13 cellular contexts compared by ENCODE assay signal in genomic region chr13:34867590-34867989, GRCh38.
DNase-seq lines count a peak whose midpoint lies in the region; ATAC-seq and TF ChIP-seq lines count a peak whose summit lies in the region.
"Had no signal": no experiment of that assay in that cellular context is flagged by ENCODE, and none has a peak within 500 bp of the region (broad histone marks: within the 10 kb centered on the region; RNA-seq: fewer than 3 reads in every experiment).

No MANE protein-coding gene starts in this region.

- H3K4me1 ChIP-seq in PC-3 (ENCODE audit: insufficient read depth, low read length) (peaks cover 29% of the 10 kb centered on the region), skeletal muscle satellite cell (ENCODE audit: control insufficient read depth, insufficient read depth, low read length) (peaks cover 17% of the 10 kb centered on the region)
- H3K4me1 ChIP-seq: tibial nerve had no signal

- H3F3A ChIP-seq in PC-3 (ENCODE audit: low read length, unreplicated experiment), result no peaks in the 10 kb centered on the region

- no peaks in the 10 kb centered on the region for H3K9me3 Mint-ChIP-seq in T-helper 2 cell treated with Interferon-gamma antibody and Interleukin-4, amounts not matched to agents 5 μg/mL and 100 μg/mL, for 36 hours
- no peaks in the 10 kb centered on the region for H3K9me3 Mint-ChIP-seq in stimulated activated effector memory CD8-positive, alpha-beta T cell treated with anti-CD3 and anti-CD28 coated beads, Interleukin-12 subunit alpha, Interleukin-12 subunit beta, amount 100 ng/mL, for 72 hours

- no peak overlapping the region for H3K9ac ChIP-seq in PC-3 (ENCODE audit: low read length)
- no peak overlapping the region for H3K9ac ChIP-seq in skeletal muscle satellite cell (ENCODE audit: low read depth, low read length)

- H3K27me3 Mint-ChIP-seq in T-helper 2 cell treated with Interferon-gamma antibody and Interleukin-4, amounts not matched to agents 5 μg/mL and 100 μg/mL, for 36 hours (ENCODE audit: low read depth), result no peaks in the 10 kb centered on the region

- peak overlapping the region; percentile 12; the same call in 1 of the 2 replicates for H3K4me2 ChIP-seq in PC-3 (ENCODE audit: low read length)
- peak overlapping the region; percentile 13 for H3K4me2 ChIP-seq in skeletal muscle satellite cell (ENCODE audit: low read length)

- H3K79me2 ChIP-seq in PC-3 (ENCODE audit: low read length), result no peaks in the 10 kb centered on the region

- H3K4me3 ChIP-seq in PC-3 (ENCODE audit: low read length) (no peak overlapping the region), fibroblast of mammary gland (ENCODE audit: control insufficient read depth, low read depth, low read length) (no peak overlapping the region), skeletal muscle satellite cell (ENCODE audit: low read length) (no peak overlapping the region), coronary artery (no peak overlapping the region)
- H3K4me3 ChIP-seq: tibial nerve had no signal

- 0 out of 2 replicates have a peak, but pooled peaks have one; percentile 10 for ATAC-seq in PC-3
- no peak for ATAC-seq in stimulated activated effector memory CD8-positive, alpha-beta T cell treated with anti-CD3 and anti-CD28 coated beads, Interleukin-12 subunit alpha, Interleukin-12 subunit beta, amount 100 ng/mL, for 72 hours

- H2AFZ ChIP-seq in PC-3 (ENCODE audit: low read length), result peak overlapping the region; percentile 41

- no peaks in the 10 kb centered on the region; the same call in 1 of the 2 replicates for H3K9me2 ChIP-seq in PC-3 (replicated peaks; ENCODE audit: low read length)

- H3K27ac Mint-ChIP-seq in T-helper 2 cell treated with Interferon-gamma antibody and Interleukin-4, amounts not matched to agents 5 μg/mL and 100 μg/mL, for 36 hours, result no peak overlapping the region
- H3K27ac Mint-ChIP-seq in stimulated activated effector memory CD8-positive, alpha-beta T cell treated with anti-CD3 and anti-CD28 coated beads, Interleukin-12 subunit alpha, Interleukin-12 subunit beta, amount 100 ng/mL, for 72 hours, result no peak overlapping the region

- no peaks in the 10 kb centered on the region for H3K36me3 ChIP-seq in PC-3 (ENCODE audit: low read depth, low read length)
- H3K36me3 ChIP-seq in skeletal muscle satellite cell (ENCODE audit: insufficient read depth, low read length), result no peaks in the 10 kb centered on the region
- H3K36me3 ChIP-seq: tibial nerve had no signal

- BruUV-seq in PC-3 (replicated peaks; lab: Mats Ljungman, UMichigan), result no TSS peak

- POLR2A ChIA-PET in PC-3 (lab: Charles Lee; ENCODE audit: unreplicated experiment), result no interaction called here

- H3K36me3 Mint-ChIP-seq in T-helper 2 cell treated with Interferon-gamma antibody and Interleukin-4, amounts not matched to agents 5 μg/mL and 100 μg/mL, for 36 hours (ENCODE audit: low read depth), result no peaks in the 10 kb centered on the region
- H3K36me3 Mint-ChIP-seq in stimulated activated effector memory CD8-positive, alpha-beta T cell treated with anti-CD3 and anti-CD28 coated beads, Interleukin-12 subunit alpha, Interleukin-12 subunit beta, amount 100 ng/mL, for 72 hours, result no peaks in the 10 kb centered on the region

- no peak for TF ChIP-seq CTCF in PC-3 (conservative IDR thresholded peaks at IDR 0.05; ENCODE audit: low read depth, low read length)
- TF ChIP-seq CTCF in fibroblast of mammary gland (conservative IDR thresholded peaks at IDR 0.05; ENCODE audit: control insufficient read depth, insufficient read depth, low read depth, low read length), result no peak
- TF ChIP-seq CTCF in coronary artery (IDR thresholded peaks at IDR 0.05), result no peak

- intact Hi-C loops in PC-3 (cut with micrococcal nuclease), result no loop called here

- CTCF ChIA-PET in PC-3 (lab: Charles Lee), result interaction anchor here (0.5 kb wide), 1 partner anchor 1067 kb away, joined by 3 read pairs; no protein-coding TSS in a partner anchor

- no peaks in the 10 kb centered on the region for H3K27me3 ChIP-seq in PC-3 (ENCODE audit: low read length)
- no peaks in the 10 kb centered on the region for H3K27me3 ChIP-seq in skeletal muscle satellite cell (ENCODE audit: control insufficient read depth, insufficient read depth, low read length)
- H3K27me3 ChIP-seq: tibial nerve had no signal

- no peaks in the 10 kb centered on the region for H4K20me1 ChIP-seq in PC-3 (ENCODE audit: low read length)

- no peak overlapping the region for H3K4me3 Mint-ChIP-seq in T-helper 2 cell treated with Interferon-gamma antibody and Interleukin-4, amounts not matched to agents 5 μg/mL and 100 μg/mL, for 36 hours
- no peak overlapping the region for H3K4me3 Mint-ChIP-seq in stimulated activated effector memory CD8-positive, alpha-beta T cell treated with anti-CD3 and anti-CD28 coated beads, Interleukin-12 subunit alpha, Interleukin-12 subunit beta, amount 100 ng/mL, for 72 hours

- no peaks in the 10 kb centered on the region for H3K4me1 Mint-ChIP-seq in T-helper 2 cell treated with Interferon-gamma antibody and Interleukin-4, amounts not matched to agents 5 μg/mL and 100 μg/mL, for 36 hours (ENCODE audit: low read depth)
- no peaks in the 10 kb centered on the region for H3K4me1 Mint-ChIP-seq in stimulated activated effector memory CD8-positive, alpha-beta T cell treated with anti-CD3 and anti-CD28 coated beads, Interleukin-12 subunit alpha, Interleukin-12 subunit beta, amount 100 ng/mL, for 72 hours

- H3K27ac ChIP-seq in PC-3 (ENCODE audit: low read length) (0 out of 2 replicates have a peak overlapping the region, but pooled peaks have one; percentile 6), coronary artery (no peak overlapping the region)
- H3K27ac ChIP-seq: tibial nerve had no signal

- no peaks in the 10 kb centered on the region for H3K9me3 ChIP-seq in PC-3 (ENCODE audit: low read length)
- no peaks in the 10 kb centered on the region for H3K9me3 ChIP-seq in skeletal muscle satellite cell (replicated peaks; ENCODE audit: low read length)
- H3K9me3 ChIP-seq: tibial nerve had no signal

- DNase-seq in NCI-H2107 treated with DMSO at 0.1 percent for 48 hours (lab: John Stamatoyannopoulos, UW; ENCODE audit: unreplicated experiment), result peak; percentile 23
- DNase-seq in NCI-H2107 (lab: John Stamatoyannopoulos, UW), result no peak
- DNase-seq in PC-3, result peak; percentile 21
- peak; percentile 6 for DNase-seq in fibroblast of mammary gland (ENCODE audit: low read depth)
- no peak for DNase-seq in T-helper 2 cell treated with Interferon-gamma antibody and Interleukin-4, amounts not matched to agents 5 μg/mL and 100 μg/mL, for 36 hours (ENCODE audit: low spot score)
- DNase-seq in stimulated activated effector memory CD8-positive, alpha-beta T cell treated with anti-CD3 and anti-CD28 coated beads, Interleukin-12 subunit alpha, Interleukin-12 subunit beta, amount 100 ng/mL, for 72 hours (ENCODE audit: low spot score in 2 of 2), result no peak
- no peak for DNase-seq in coronary artery (ENCODE audit: low spot score)
- DNase-seq: erythroblast, MM.1S, NCI-H69, small intestine had no signal

Comparison
In these comparisons a context has a peak if more than half of its experiments do, and no peak if none do; other contexts are left out.
1. DNase-seq: peak in NCI-H2107 treated with DMSO at 0.1 percent for 48 hours (single experiment), PC-3 (single experiment) and fibroblast of mammary gland (single experiment); none in NCI-H2107 (single experiment), T-helper 2 cell treated with Interferon-gamma antibody and Interleukin-4, amounts not matched to agents 5 μg/mL and 100 μg/mL, for 36 hours (single experiment), stimulated activated effector memory CD8-positive, alpha-beta T cell treated with anti-CD3 and anti-CD28 coated beads, Interleukin-12 subunit alpha, Interleukin-12 subunit beta, amount 100 ng/mL, for 72 hours (0 of 2) and coronary artery (single experiment).